ENCODE assay signal across 19 cellular contexts in the genomic region with DNA sequence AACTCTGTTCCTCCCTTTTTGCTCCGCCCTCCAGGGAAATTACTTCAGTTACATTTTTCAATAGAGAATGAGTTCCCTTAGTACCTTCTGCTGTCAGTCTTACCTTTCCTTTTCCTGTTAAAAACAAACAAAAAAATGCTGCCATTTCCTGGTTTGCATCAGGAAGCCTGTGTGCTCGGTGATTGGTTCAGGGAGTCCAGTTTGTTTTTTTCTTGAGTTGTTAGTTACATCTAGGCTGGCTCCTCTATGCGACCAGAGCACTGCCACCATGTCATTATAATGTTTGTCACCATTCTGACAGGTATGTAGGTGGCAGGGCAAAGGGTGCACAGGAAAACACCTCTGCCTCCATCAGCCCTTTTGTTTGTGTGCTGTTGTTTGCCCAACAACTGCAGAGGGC.
DNase-seq lines count a peak whose midpoint lies in the region; ATAC-seq, FAIRE-seq and TF ChIP-seq lines count a peak whose summit lies in the region.
"Had no signal": no experiment of that assay in that cellular context is flagged by ENCODE, and none has a peak within 500 bp of the region (broad histone marks: within the 10 kb centered on the region; RNA-seq: fewer than 3 reads in every experiment).

No MANE protein-coding gene starts in this region.

- H3K4me1 Mint-ChIP-seq in GM23338: peaks cover 24% of the 10 kb centered on the region

- H2AFZ ChIP-seq in GM23338: peak overlapping the region; percentile 97
- H2AFZ ChIP-seq in K562 (ENCODE audit: low read depth, low read length): peak overlapping the region; percentile 56; the same call in 1 of the 2 replicates

- CTCF ChIA-PET in K562 (lab: Yijun Ruan, JAX; ENCODE audit: low intra/inter-chr PET ratio): no interaction called here

- H4K20me1 ChIP-seq in GM23338 (replicated peaks; ENCODE audit: insufficient read depth): no peaks in the 10 kb centered on the region
- no peaks in the 10 kb centered on the region for H4K20me1 ChIP-seq in K562 (replicated peaks; ENCODE audit: control insufficient read depth, insufficient read depth, low read length)

- in situ Hi-C loops in K562 (cut with MboI): no loop called here

- H3K4me1 ChIP-seq in GM23338 (ENCODE audit: insufficient read depth) (peaks cover 36% of the 10 kb centered on the region), K562 (replicated peaks in 1 of 2; ENCODE audit: control insufficient read depth in 2 of 2, insufficient read depth in 2 of 2, low read length in 2 of 2) (no peaks in the 10 kb centered on the region), mucosa of rectum (ENCODE audit: control insufficient read depth in 2 of 2, insufficient read depth in 2 of 2, low read length in 2 of 2) (peaks cover 2 to 4% of the 10 kb centered on the region in 2 donors), uterus (no peaks in the 10 kb centered on the region)
- H3K4me1 ChIP-seq: SJSA1 had no signal

- H3K4me3 Mint-ChIP-seq in GM23338: no peak overlapping the region
- H3K4me3 Mint-ChIP-seq: CD4-positive, alpha-beta T cell had no signal

- DNase-seq in COR-L47 (lab: John Stamatoyannopoulos, UW): peak; percentile 22
- no peak for DNase-seq in GM23338 (ENCODE audit: low spot score)
- DNase-seq in K562 (ENCODE audit: extremely low read depth in 1 of 4, low spot score in 3 of 4): no peak
- no peak for DNase-seq in amygdala (lab: John Stamatoyannopoulos, UW)
- no peak for DNase-seq in activated gamma-delta T cell (lab: John Stamatoyannopoulos, UW)
- DNase-seq in uterus: no peak
- DNase-seq: ACHN; CD4-positive, alpha-beta T cell; EL; Karpas-422; NCI-H1436; NCI-H2081 treated with DMSO at 0.1 percent for 48 hours; NCI-H226; OCI-M1 had no signal

- no peaks in the 10 kb centered on the region for H3K79me2 ChIP-seq in GM23338 (replicated peaks; ENCODE audit: insufficient read depth)
- no peaks in the 10 kb centered on the region for H3K79me2 ChIP-seq in K562 (ENCODE audit: control insufficient read depth, insufficient read depth, low read length)

- no peaks in the 10 kb centered on the region for H3K36me3 ChIP-seq in GM23338 (ENCODE audit: insufficient read depth)
- no peaks in the 10 kb centered on the region for H3K36me3 ChIP-seq in K562 (ENCODE audit: control insufficient read depth, insufficient read depth, low read length)
- H3K36me3 ChIP-seq in mucosa of rectum (ENCODE audit: control insufficient read depth in 2 of 2, insufficient read depth in 2 of 2, low read length in 2 of 2): no peaks in the 10 kb centered on the region
- no peaks in the 10 kb centered on the region for H3K36me3 ChIP-seq in uterus
- H3K36me3 ChIP-seq: SJSA1 had no signal

- no peaks in the 10 kb centered on the region for H3K9me1 ChIP-seq in K562 (ENCODE audit: control insufficient read depth, insufficient read depth, low read length)

- POLR2A ChIA-PET in K562 (lab: Yijun Ruan, JAX): no interaction called here

- H3K4me3 ChIP-seq in GM23338 (no peak overlapping the region), K562 (no peak overlapping the region), mucosa of rectum (ENCODE audit: low read length in 2 of 2) (no peak overlapping the region), uterus (no peak overlapping the region)
- H3K4me3 ChIP-seq: SJSA1 had no signal

- H3K9ac ChIP-seq in K562 (ENCODE audit: insufficient read depth in 1 of 2, low read depth in 2 of 2, low read length in 2 of 2) (no peak overlapping the region), mucosa of rectum (ENCODE audit: low read depth in 1 of 2, low read length in 2 of 2) (no peak overlapping the region)

- intact Hi-C loops in K562 (cut with micrococcal nuclease): no loop called here
- intact Hi-C loops in uterus (cut with DNase I; ENCODE audit: low total_unique reads): no loop called here

- no peak overlapping the region for H3K27ac ChIP-seq in GM23338 (ENCODE audit: low read depth)
- H3K27ac ChIP-seq in K562 (ENCODE audit: extremely low read depth, low read depth, low read length): no peak overlapping the region
- peak overlapping the region; percentile 25 to 57 for H3K27ac ChIP-seq in mucosa of rectum (ENCODE audit: low read depth in 2 of 2, low read length in 2 of 2)
- no peak overlapping the region for H3K27ac ChIP-seq in uterus
- H3K27ac ChIP-seq: SJSA1 had no signal

- TF ChIP-seq POLR2A in K562 (conservative IDR thresholded peaks at IDR 0.05): no peak
- no peak for TF ChIP-seq POLR2A in uterus (IDR thresholded peaks at IDR 0.05)

- H3K27me3 ChIP-seq in GM23338 (ENCODE audit: insufficient read depth) (no peaks in the 10 kb centered on the region; the same call in 1 of the 2 replicates), K562 (ENCODE audit: control insufficient read depth in 2 of 2, insufficient read depth in 2 of 2, low read length in 2 of 2) (peaks cover 2 to 11% of the 10 kb centered on the region in 2 experiments; a peak in 3 of 5 replicates), mucosa of rectum (ENCODE audit: control insufficient read depth in 2 of 2, insufficient read depth in 2 of 2, low read length in 2 of 2) (no peaks in the 10 kb centered on the region), uterus (no peaks in the 10 kb centered on the region)

- TF ChIP-seq RAD21 in K562 (CRISPR knock-in tag; conservative IDR thresholded peaks at IDR 0.05 in 1 of 2, IDR thresholded peaks at IDR 0.05 in 1 of 2): no peak

- H3K9me3 Mint-ChIP-seq in GM23338: peaks cover 15% of the 10 kb centered on the region; the same call in 2 of the 3 replicates

- H3F3A ChIP-seq in GM23338 (replicated peaks; ENCODE audit: low read depth): no peaks in the 10 kb centered on the region

- BruUV-seq in K562 (replicated peaks; lab: Mats Ljungman, UMichigan): no TSS peak

- H3K9me2 ChIP-seq in GM23338 (ENCODE audit: insufficient read depth): peaks cover 4% of the 10 kb centered on the region; the same call in 1 of the 2 replicates

- H3K27ac Mint-ChIP-seq in GM23338: no peak overlapping the region
- H3K27ac Mint-ChIP-seq: CD4-positive, alpha-beta T cell had no signal

- TF ChIP-seq EP300 in K562 (IDR thresholded peaks at IDR 0.05; ENCODE audit: low read length): no peak

- no peak for FAIRE-seq in K562 (lab: Jason Lieb, UNC)
- FAIRE-seq: D721Med, H54, HepG2 had no signal

- 0% methylated on average over 3 of the region's 3 CpGs for WGBS in K562 (ENCODE audit: insufficient coverage, low coverage, missing lambda C conversion rate)

- no peak for TF ChIP-seq CTCF in GM23338 (conservative IDR thresholded peaks at IDR 0.05; ENCODE audit: low read depth in 2 of 2)
- no peak for TF ChIP-seq CTCF in K562 (IDR thresholded peaks at IDR 0.05 in 2 of 3, conservative IDR thresholded peaks at IDR 0.05 in 1 of 3; ENCODE audit: insufficient read depth in 2 of 3, low read depth in 1 of 3, low read length in 3 of 3)
- TF ChIP-seq CTCF in uterus (IDR thresholded peaks at IDR 0.05): no peak

- peaks cover 4% of the 10 kb centered on the region; the same call in 1 of the 3 replicates for H3K36me3 Mint-ChIP-seq in GM23338 (ENCODE audit: low read depth)

- H3K4me2 ChIP-seq in GM23338: peak overlapping the region; percentile 59; the same call in 1 of the 2 replicates
- H3K4me2 ChIP-seq in K562 (ENCODE audit: insufficient read depth, low read length): no peak overlapping the region

- peaks cover 6% of the 10 kb centered on the region for H3K27me3 Mint-ChIP-seq in GM23338 (ENCODE audit: insufficient read depth, low read depth, poor library complexity)

- ATAC-seq in GM23338: no peak
- no peak for ATAC-seq in K562
- ATAC-seq: HepG2 had no signal

- H3K9me3 ChIP-seq in K562 (replicated peaks; ENCODE audit: control insufficient read depth, insufficient read depth, low read depth, low read length): no peaks in the 10 kb centered on the region
- H3K9me3 ChIP-seq in mucosa of rectum (ENCODE audit: control insufficient read depth in 2 of 2, low read length in 2 of 2): peaks cover 0 to 2% of the 10 kb centered on the region in 2 donors
- no peaks in the 10 kb centered on the region for H3K9me3 ChIP-seq in uterus
- H3K9me3 ChIP-seq: SJSA1 had no signal

TF ChIP-seq in GM23338, 12 proteins besides CTCF, POLR2A, EP300 and RAD21 (continues in another document):
- no peak for TF ChIP-seq JUNB (IDR thresholded peaks at IDR 0.05; ENCODE audit: unreplicated experiment)
- no peak for TF ChIP-seq EZH2phosphoT487 (IDR thresholded peaks at IDR 0.05; ENCODE audit: unreplicated experiment)

TF ChIP-seq in K562, 482 proteins besides CTCF, POLR2A, EP300 and RAD21:
- TF ChIP-seq ELF1 (tag; IDR thresholded peaks at IDR 0.05): peak; percentile 44; the same call in 1 of the 2 replicates
- TF ChIP-seq, protein P1, sequence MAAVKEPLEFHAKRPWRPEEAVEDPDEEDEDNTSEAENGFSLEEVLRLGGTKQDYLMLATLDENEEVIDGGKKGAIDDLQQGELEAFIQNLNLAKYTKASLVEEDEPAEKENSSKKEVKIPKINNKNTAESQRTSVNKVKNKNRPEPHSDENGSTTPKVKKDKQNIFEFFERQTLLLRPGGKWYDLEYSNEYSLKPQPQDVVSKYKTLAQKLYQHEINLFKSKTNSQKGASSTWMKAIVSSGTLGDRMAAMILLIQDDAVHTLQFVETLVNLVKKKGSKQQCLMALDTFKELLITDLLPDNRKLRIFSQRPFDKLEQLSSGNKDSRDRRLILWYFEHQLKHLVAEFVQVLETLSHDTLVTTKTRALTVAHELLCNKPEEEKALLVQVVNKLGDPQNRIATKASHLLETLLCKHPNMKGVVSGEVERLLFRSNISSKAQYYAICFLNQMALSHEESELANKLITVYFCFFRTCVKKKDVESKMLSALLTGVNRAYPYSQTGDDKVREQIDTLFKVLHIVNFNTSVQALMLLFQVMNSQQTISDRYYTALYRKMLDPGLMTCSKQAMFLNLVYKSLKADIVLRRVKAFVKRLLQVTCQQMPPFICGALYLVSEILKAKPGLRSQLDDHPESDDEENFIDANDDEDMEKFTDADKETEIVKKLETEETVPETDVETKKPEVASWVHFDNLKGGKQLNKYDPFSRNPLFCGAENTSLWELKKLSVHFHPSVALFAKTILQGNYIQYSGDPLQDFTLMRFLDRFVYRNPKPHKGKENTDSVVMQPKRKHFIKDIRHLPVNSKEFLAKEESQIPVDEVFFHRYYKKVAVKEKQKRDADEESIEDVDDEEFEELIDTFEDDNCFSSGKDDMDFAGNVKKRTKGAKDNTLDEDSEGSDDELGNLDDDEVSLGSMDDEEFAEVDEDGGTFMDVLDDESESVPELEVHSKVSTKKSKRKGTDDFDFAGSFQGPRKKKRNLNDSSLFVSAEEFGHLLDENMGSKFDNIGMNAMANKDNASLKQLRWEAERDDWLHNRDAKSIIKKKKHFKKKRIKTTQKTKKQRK (IDR thresholded peaks at IDR 0.05; ENCODE audit: borderline replicate concordance, low read depth, low read length): no peak

Comparison
In these comparisons a context has a peak if more than half of its experiments do, and no peak if none do; other contexts are left out.
1. H3K27ac ChIP-seq: peak in mucosa of rectum (2 of 2); none in GM23338 (single experiment), K562 (single experiment) and uterus (0 of 2).